11 cellular contexts compared by ENCODE assay signal in the genomic region with DNA sequence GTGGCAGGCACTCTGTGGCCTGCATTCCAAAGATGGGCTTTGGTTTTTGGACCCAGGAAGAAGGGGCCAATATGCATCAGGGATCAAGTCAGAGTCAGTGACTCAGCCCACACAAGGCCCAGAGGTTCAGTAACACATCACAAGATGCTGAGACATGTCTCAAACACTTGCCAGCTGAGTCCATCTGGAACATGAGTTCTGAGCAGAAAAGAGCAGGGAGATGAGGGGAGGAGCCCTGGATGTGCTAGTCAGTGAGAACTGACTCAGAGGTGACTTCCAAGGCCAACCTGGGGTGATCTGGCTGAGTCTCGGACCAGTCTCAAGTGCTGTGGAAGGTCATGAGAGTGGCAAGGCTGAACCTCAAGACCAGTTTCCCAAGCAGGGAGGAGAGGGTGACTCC.
DNase-seq lines count a peak whose midpoint lies in the region; ATAC-seq and FAIRE-seq lines count a peak whose summit lies in the region.
"Had no signal": no experiment of that assay in that cellular context is flagged by ENCODE, and none has a peak within 500 bp of the region (broad histone marks: within the 10 kb centered on the region; RNA-seq: fewer than 3 reads in every experiment).

No MANE protein-coding gene starts in this region.

- H3K36me3 Mint-ChIP-seq in dendritic cell treated with granulocyte-macrophage colony-stimulating factor and Interleukin-4, amounts not matched to agents 40 ng/mL and 50 ng/mL, for 4 days (ENCODE audit: low read depth) = no peaks in the 10 kb centered on the region
- H3K36me3 Mint-ChIP-seq: CD4-positive, CD25-positive, alpha-beta regulatory T cell had no signal

- peaks cover 19% of the 10 kb centered on the region for H3K27me3 Mint-ChIP-seq in dendritic cell treated with granulocyte-macrophage colony-stimulating factor and Interleukin-4, amounts not matched to agents 40 ng/mL and 50 ng/mL, for 4 days
- H3K27me3 Mint-ChIP-seq: CD4-positive, CD25-positive, alpha-beta regulatory T cell had no signal

- ATAC-seq in Right ventricle myocardium inferior = peak; percentile 95
- no peak for ATAC-seq in HG03175 (IDR thresholded peaks at IDR 0.05; ENCODE audit: unreplicated experiment)
- ATAC-seq: activated CD8-positive, alpha-beta T cell treated with anti-CD3 and anti-CD28 coated beads, Interleukin-2, amount 10 ng/mL, durations not matched to agents 7 days and 5 days had no signal

- no peak overlapping the region for H3K4me3 Mint-ChIP-seq in dendritic cell treated with granulocyte-macrophage colony-stimulating factor and Interleukin-4, amounts not matched to agents 40 ng/mL and 50 ng/mL, for 4 days
- H3K4me3 Mint-ChIP-seq: activated CD8-positive, alpha-beta T cell treated with anti-CD3 and anti-CD28 coated beads, Interleukin-2, amount 10 ng/mL, durations not matched to agents 7 days and 5 days; CD4-positive, CD25-positive, alpha-beta regulatory T cell had no signal

- H3K27ac Mint-ChIP-seq in dendritic cell treated with granulocyte-macrophage colony-stimulating factor and Interleukin-4, amounts not matched to agents 40 ng/mL and 50 ng/mL, for 4 days = peak overlapping the region; percentile 4
- H3K27ac Mint-ChIP-seq: activated CD8-positive, alpha-beta T cell treated with anti-CD3 and anti-CD28 coated beads, Interleukin-2, amount 10 ng/mL, durations not matched to agents 7 days and 5 days; CD4-positive, CD25-positive, alpha-beta regulatory T cell had no signal

- peaks cover 30% of the 10 kb centered on the region for H3K4me1 Mint-ChIP-seq in dendritic cell treated with granulocyte-macrophage colony-stimulating factor and Interleukin-4, amounts not matched to agents 40 ng/mL and 50 ng/mL, for 4 days (ENCODE audit: low read depth)

- DNase-seq in Right ventricle myocardium inferior (ENCODE audit: missing footprints) = no peak
- DNase-seq in cardiac septum (ENCODE audit: low spot score) = no peak
- DNase-seq in mucosa of gallbladder (ENCODE audit: low spot score) = peak; percentile 32
- DNase-seq in urothelium cell line (ENCODE audit: low spot score) = peak; percentile 34
- no peak for DNase-seq in activated CD8-positive, alpha-beta memory T cell treated with anti-CD3 and anti-CD28 coated beads for 24 hours
- no peak for DNase-seq in stimulated activated CD4-positive, alpha-beta T cell treated with anti-CD3 and anti-CD28 coated beads, Interleukin-2, amount 100 ng/mL, for 24 hours
- DNase-seq: activated CD8-positive, alpha-beta T cell treated with anti-CD3 and anti-CD28 coated beads, Interleukin-2, amount 10 ng/mL, durations not matched to agents 7 days and 5 days; CD4-positive, CD25-positive, alpha-beta regulatory T cell; NCI-H1092 had no signal

- peaks cover 12% of the 10 kb centered on the region for H3K9me3 Mint-ChIP-seq in dendritic cell treated with granulocyte-macrophage colony-stimulating factor and Interleukin-4, amounts not matched to agents 40 ng/mL and 50 ng/mL, for 4 days

- no peak for FAIRE-seq in urothelium cell line (lab: Jason Lieb, UNC)

- intact Hi-C loops in Right ventricle myocardium inferior (cut with DNase I) = no loop called here
- intact Hi-C loops in cardiac septum (cut with DNase I) = loop anchor here (2.0 to 5.0 kb wide), 2 partner anchors 52 to 100 kb away; no protein-coding TSS in a partner anchor
- intact Hi-C loops in dendritic cell treated with granulocyte-macrophage colony-stimulating factor and Interleukin-4, amounts not matched to agents 40 ng/mL and 50 ng/mL, for 4 days (cut with micrococcal nuclease) = no loop called here

Comparison
In these comparisons a context has a peak if more than half of its experiments do, and no peak if none do; other contexts are left out.
1. DNase-seq: peak in mucosa of gallbladder (single experiment) and urothelium cell line (single experiment); none in Right ventricle myocardium inferior (single experiment), cardiac septum (single experiment), activated CD8-positive, alpha-beta memory T cell treated with anti-CD3 and anti-CD28 coated beads for 24 hours (single experiment) and stimulated activated CD4-positive, alpha-beta T cell treated with anti-CD3 and anti-CD28 coated beads, Interleukin-2, amount 100 ng/mL, for 24 hours (0 of 2).